Comparison of ENCODE assay signal across 20 cellular contexts in the genomic region with DNA sequence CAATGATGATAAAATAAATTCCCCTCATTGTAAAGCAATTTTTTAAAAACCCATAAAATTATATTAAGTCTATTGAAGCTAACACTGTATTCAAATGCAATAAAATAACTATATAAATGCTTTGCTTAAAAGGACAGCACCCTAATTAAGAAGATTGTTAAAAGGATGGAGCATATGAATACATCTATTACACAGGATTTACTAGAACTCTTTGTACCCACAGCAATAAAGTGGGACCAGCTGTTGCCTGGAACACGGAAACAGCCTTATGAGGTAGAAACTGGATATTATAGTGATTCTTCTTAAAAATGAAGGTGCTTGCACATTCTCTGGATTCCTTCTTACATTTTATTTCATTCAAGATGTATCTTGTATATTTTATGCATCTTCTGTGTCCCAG.
DNase-seq lines count a peak whose midpoint lies in the region; TF ChIP-seq lines count a peak whose summit lies in the region.
"Had no signal": no experiment of that assay in that cellular context is flagged by ENCODE, and none has a peak within 500 bp of the region (broad histone marks: within the 10 kb centered on the region; RNA-seq: fewer than 3 reads in every experiment).

No MANE protein-coding gene starts in this region.

- no peak overlapping the region for H3K18ac ChIP-seq in mesendoderm (ENCODE audit: low read length)

- no peak overlapping the region for H3K9ac ChIP-seq in parathyroid adenoma
- H3K9ac ChIP-seq in mesendoderm (ENCODE audit: low read length) = no peak overlapping the region
- H3K9ac ChIP-seq: BLaER1 treated with 17β-estradiol and CSF1 and Interleukin-3, amounts not matched to agents 10 nM and 100 nM; KMS-11 had no signal

- no peak overlapping the region for H4K8ac ChIP-seq in mesendoderm (ENCODE audit: low read depth, low read length)

- H3K4me2 ChIP-seq in parathyroid adenoma (ENCODE audit: low read length) (no peak overlapping the region), mesendoderm (ENCODE audit: low read length) (no peak overlapping the region)
- H3K4me2 ChIP-seq: BLaER1 treated with 17β-estradiol and CSF1 and Interleukin-3, amounts not matched to agents 10 nM and 100 nM; GM23338; KMS-11 had no signal

- no peak overlapping the region for H2BK5ac ChIP-seq in mesendoderm (ENCODE audit: low read length)

- intact Hi-C loops in tibial artery (cut with DNase I; ENCODE audit: low total_unique reads) = no loop called here

- DNase-seq in NCI-H2171 treated with DMSO at 0.1 percent for 48 hours (lab: John Stamatoyannopoulos, UW) (peak; percentile 4), NCI-H2171 (lab: John Stamatoyannopoulos, UW) (no peak), NCI-H524 treated with DMSO at 0.1 percent for 48 hours (lab: John Stamatoyannopoulos, UW) (peak; percentile 75), tibial artery (no peak), SHP77 (lab: John Stamatoyannopoulos, UW) (no peak), mesendoderm (no peak)
- DNase-seq: 8988T; Caco-2; CD4-positive, alpha-beta memory T cell; DMS153; HCEC 1CT; MV-4-11; NCI-H446; NK-92 treated with Interleukin-12 subunit alpha and Interleukin-12 subunit beta, amount 100 ng/mL, for 24 hours had no signal

- no peak overlapping the region for H3K56ac ChIP-seq in mesendoderm (ENCODE audit: low read length)

- H3K23ac ChIP-seq in mesendoderm (ENCODE audit: low read length) = no peak overlapping the region

- TF ChIP-seq CTCF in parathyroid adenoma (IDR thresholded peaks at IDR 0.05) (no peak), tibial artery (IDR thresholded peaks at IDR 0.05) (no peak)

- no peaks in the 10 kb centered on the region for H3K27me3 ChIP-seq in parathyroid adenoma (ENCODE audit: control insufficient read depth, insufficient read depth, low read length)
- no peaks in the 10 kb centered on the region for H3K27me3 ChIP-seq in tibial artery
- no peaks in the 10 kb centered on the region for H3K27me3 ChIP-seq in mesendoderm (ENCODE audit: insufficient read depth, low read length, poor library complexity)
- H3K27me3 ChIP-seq: BLaER1 treated with 17β-estradiol and CSF1 and Interleukin-3, amounts not matched to agents 10 nM and 100 nM had no signal

- no peak overlapping the region for H2AFZ ChIP-seq in parathyroid adenoma
- H2AFZ ChIP-seq: GM23338 had no signal

- no peaks in the 10 kb centered on the region for H3K9me3 ChIP-seq in parathyroid adenoma (ENCODE audit: control insufficient read depth, low read length)
- no peaks in the 10 kb centered on the region for H3K9me3 ChIP-seq in tibial artery
- H3K9me3 ChIP-seq: BLaER1 treated with 17β-estradiol and CSF1 and Interleukin-3, amounts not matched to agents 10 nM and 100 nM; Caco-2 had no signal

- H3K79me2 ChIP-seq in parathyroid adenoma = no peaks in the 10 kb centered on the region
- H3K79me2 ChIP-seq in mesendoderm (ENCODE audit: control insufficient read depth, insufficient read depth, low read length) = no peaks in the 10 kb centered on the region

- no CpG with 5 or more reads among the region's 1 CpG for WGBS in mesendoderm (ENCODE audit: extremely low coverage, insufficient coverage, low lambda C conversion rate)

- H4K5ac ChIP-seq in mesendoderm (ENCODE audit: low read length) = no peak overlapping the region

- H3K4me1 ChIP-seq in parathyroid adenoma (peaks cover 23% of the 10 kb centered on the region), tibial artery (peaks cover 0 to 40% (median 27%) of the 10 kb centered on the region in 4 donors), mesendoderm (ENCODE audit: control insufficient read depth, low read depth, low read length) (no peaks in the 10 kb centered on the region)
- H3K4me1 ChIP-seq: Caco-2 had no signal

- H3K27ac ChIP-seq in parathyroid adenoma (peak overlapping the region; percentile 90), tibial artery (peak overlapping the region; percentile 53 to 58), mesendoderm (ENCODE audit: low read depth, low read length) (no peak overlapping the region)
- H3K27ac ChIP-seq: BLaER1 treated with 17β-estradiol and CSF1 and Interleukin-3, amounts not matched to agents 10 nM and 100 nM; HL-60; KMS-11; RWPE1 had no signal

- H2AK5ac ChIP-seq in mesendoderm (ENCODE audit: low read length) = no peak overlapping the region

- H3K36me3 ChIP-seq in parathyroid adenoma (ENCODE audit: control insufficient read depth, insufficient read depth, low read length) (no peaks in the 10 kb centered on the region), tibial artery (no peaks in the 10 kb centered on the region), mesendoderm (ENCODE audit: control insufficient read depth, insufficient read depth, low read length) (no peaks in the 10 kb centered on the region)
- H3K36me3 ChIP-seq: BLaER1 treated with 17β-estradiol and CSF1 and Interleukin-3, amounts not matched to agents 10 nM and 100 nM had no signal

- no peaks in the 10 kb centered on the region for H3K79me1 ChIP-seq in mesendoderm (ENCODE audit: low read length)

- H3K4me3 ChIP-seq in parathyroid adenoma (ENCODE audit: low read depth, low read length) (no peak overlapping the region), tibial artery (no peak overlapping the region), mesendoderm (ENCODE audit: low read length) (no peak overlapping the region)
- H3K4me3 ChIP-seq: BLaER1 treated with 17β-estradiol and CSF1 and Interleukin-3, amounts not matched to agents 10 nM and 100 nM; GM23338 had no signal

- no peak overlapping the region for H3K4ac ChIP-seq in mesendoderm (ENCODE audit: low read depth, low read length)

- no peak overlapping the region for H2BK120ac ChIP-seq in mesendoderm (ENCODE audit: low read depth, low read length)

- H2BK15ac ChIP-seq in mesendoderm (replicated peaks; ENCODE audit: low read depth) = no peak overlapping the region

Comparison
In these comparisons a context has a peak if more than half of its experiments do, and no peak if none do; other contexts are left out.
1. DNase-seq: peak in NCI-H2171 treated with DMSO at 0.1 percent for 48 hours (single experiment) and NCI-H524 treated with DMSO at 0.1 percent for 48 hours (single experiment); none in NCI-H2171 (single experiment), tibial artery (0 of 2), SHP77 (0 of 2) and mesendoderm (single experiment).